1 cellular context compared by ENCODE assay signal in genomic region chr1:181111559-181111958, GRCh38.
TF ChIP-seq lines count a peak whose summit lies in the region.

No MANE protein-coding gene starts in this region.

TF ChIP-seq in GM23338, 12 proteins besides CTCF, POLR2A, EP300 and RAD21:
- TF ChIP-seq, protein P1, sequence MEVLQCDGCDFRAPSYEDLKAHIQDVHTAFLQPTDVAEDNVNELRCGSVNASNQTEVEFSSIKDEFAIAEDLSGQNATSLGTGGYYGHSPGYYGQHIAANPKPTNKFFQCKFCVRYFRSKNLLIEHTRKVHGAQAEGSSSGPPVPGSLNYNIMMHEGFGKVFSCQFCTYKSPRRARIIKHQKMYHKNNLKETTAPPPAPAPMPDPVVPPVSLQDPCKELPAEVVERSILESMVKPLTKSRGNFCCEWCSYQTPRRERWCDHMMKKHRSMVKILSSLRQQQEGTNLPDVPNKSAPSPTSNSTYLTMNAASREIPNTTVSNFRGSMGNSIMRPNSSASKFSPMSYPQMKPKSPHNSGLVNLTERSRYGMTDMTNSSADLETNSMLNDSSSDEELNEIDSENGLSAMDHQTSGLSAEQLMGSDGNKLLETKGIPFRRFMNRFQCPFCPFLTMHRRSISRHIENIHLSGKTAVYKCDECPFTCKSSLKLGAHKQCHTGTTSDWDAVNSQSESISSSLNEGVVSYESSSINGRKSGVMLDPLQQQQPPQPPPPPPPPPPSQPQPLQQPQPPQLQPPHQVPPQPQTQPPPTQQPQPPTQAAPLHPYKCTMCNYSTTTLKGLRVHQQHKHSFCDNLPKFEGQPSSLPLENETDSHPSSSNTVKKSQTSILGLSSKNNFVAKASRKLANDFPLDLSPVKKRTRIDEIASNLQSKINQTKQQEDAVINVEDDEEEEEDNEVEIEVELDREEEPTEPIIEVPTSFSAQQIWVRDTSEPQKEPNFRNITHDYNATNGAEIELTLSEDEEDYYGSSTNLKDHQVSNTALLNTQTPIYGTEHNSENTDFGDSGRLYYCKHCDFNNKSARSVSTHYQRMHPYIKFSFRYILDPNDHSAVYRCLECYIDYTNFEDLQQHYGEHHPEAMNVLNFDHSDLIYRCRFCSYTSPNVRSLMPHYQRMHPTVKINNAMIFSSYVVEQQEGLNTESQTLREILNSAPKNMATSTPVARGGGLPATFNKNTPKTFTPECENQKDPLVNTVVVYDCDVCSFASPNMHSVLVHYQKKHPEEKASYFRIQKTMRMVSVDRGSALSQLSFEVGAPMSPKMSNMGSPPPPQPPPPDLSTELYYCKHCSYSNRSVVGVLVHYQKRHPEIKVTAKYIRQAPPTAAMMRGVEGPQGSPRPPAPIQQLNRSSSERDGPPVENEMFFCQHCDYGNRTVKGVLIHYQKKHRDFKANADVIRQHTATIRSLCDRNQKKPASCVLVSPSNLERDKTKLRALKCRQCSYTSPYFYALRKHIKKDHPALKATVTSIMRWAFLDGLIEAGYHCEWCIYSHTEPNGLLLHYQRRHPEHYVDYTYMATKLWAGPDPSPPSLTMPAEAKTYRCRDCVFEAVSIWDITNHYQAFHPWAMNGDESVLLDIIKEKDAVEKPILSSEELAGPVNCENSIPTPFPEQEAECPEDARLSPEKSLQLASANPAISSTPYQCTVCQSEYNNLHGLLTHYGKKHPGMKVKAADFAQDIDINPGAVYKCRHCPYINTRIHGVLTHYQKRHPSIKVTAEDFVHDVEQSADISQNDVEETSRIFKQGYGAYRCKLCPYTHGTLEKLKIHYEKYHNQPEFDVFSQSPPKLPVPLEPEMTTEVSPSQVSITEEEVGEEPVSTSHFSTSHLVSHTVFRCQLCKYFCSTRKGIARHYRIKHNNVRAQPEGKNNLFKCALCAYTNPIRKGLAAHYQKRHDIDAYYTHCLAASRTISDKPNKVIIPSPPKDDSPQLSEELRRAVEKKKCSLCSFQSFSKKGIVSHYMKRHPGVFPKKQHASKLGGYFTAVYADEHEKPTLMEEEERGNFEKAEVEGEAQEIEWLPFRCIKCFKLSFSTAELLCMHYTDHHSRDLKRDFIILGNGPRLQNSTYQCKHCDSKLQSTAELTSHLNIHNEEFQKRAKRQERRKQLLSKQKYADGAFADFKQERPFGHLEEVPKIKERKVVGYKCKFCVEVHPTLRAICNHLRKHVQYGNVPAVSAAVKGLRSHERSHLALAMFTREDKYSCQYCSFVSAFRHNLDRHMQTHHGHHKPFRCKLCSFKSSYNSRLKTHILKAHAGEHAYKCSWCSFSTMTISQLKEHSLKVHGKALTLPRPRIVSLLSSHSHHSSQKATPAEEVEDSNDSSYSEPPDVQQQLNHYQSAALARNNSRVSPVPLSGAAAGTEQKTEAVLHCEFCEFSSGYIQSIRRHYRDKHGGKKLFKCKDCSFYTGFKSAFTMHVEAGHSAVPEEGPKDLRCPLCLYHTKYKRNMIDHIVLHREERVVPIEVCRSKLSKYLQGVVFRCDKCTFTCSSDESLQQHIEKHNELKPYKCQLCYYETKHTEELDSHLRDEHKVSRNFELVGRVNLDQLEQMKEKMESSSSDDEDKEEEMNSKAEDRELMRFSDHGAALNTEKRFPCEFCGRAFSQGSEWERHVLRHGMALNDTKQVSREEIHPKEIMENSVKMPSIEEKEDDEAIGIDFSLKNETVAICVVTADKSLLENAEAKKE (CRISPR knock-in tag; IDR thresholded peaks at IDR 0.05): no peak
- TF ChIP-seq REST (IDR thresholded peaks at IDR 0.05; ENCODE audit: unreplicated experiment) (no peak), EZH2 (IDR thresholded peaks at IDR 0.05; ENCODE audit: low read depth, unreplicated experiment) (no peak), ETS1 (IDR thresholded peaks at IDR 0.05) (no peak), JUNB (IDR thresholded peaks at IDR 0.05; ENCODE audit: unreplicated experiment) (no peak), ZNF114 (CRISPR knock-in tag; IDR thresholded peaks at IDR 0.05) (no peak), ZNF331 (CRISPR knock-in tag; IDR thresholded peaks at IDR 0.05; ENCODE audit: low read depth) (no peak), EZH2phosphoT487 (IDR thresholded peaks at IDR 0.05; ENCODE audit: unreplicated experiment) (no peak), POLR2AphosphoS5 (IDR thresholded peaks at IDR 0.05; ENCODE audit: low read depth) (no peak), STAT1 (IDR thresholded peaks at IDR 0.05; ENCODE audit: unreplicated experiment) (no peak)
